Comparison of ENCODE assay signal across 13 cellular contexts in genomic region chrX:102832661-102833060, GRCh38.
DNase-seq lines count a peak whose midpoint lies in the region; ATAC-seq, FAIRE-seq and TF ChIP-seq lines count a peak whose summit lies in the region.
"Had no signal": no experiment of that assay in that cellular context is flagged by ENCODE, and none has a peak within 500 bp of the region (broad histone marks: within the 10 kb centered on the region; RNA-seq: fewer than 3 reads in every experiment).

No MANE protein-coding gene starts in this region.

- CTCF ChIA-PET in activated CD8-positive, alpha-beta T cell treated with anti-CD3 and anti-CD28 coated beads, Interleukin-2, amount 10 ng/mL, durations not matched to agents 7 days and 5 days (lab: Charles Lee): no interaction called here
- CTCF ChIA-PET in activated CD8-positive, alpha-beta T cell treated with anti-CD3 and anti-CD28 coated beads for 36 hours (lab: Charles Lee): interaction anchor here (1.6 kb wide), 1 partner anchor 68 kb away, joined by 8 read pairs; no protein-coding TSS in a partner anchor
- CTCF ChIA-PET in activated CD4-positive, alpha-beta T cell treated with anti-CD3 and anti-CD28 coated beads for 36 hours (lab: Charles Lee): no interaction called here

- H3K9me3 Mint-ChIP-seq in activated CD8-positive, alpha-beta T cell treated with anti-CD3 and anti-CD28 coated beads, Interleukin-2, amount 10 ng/mL, durations not matched to agents 7 days and 5 days (ENCODE audit: insufficient read depth): no peaks in the 10 kb centered on the region
- no peaks in the 10 kb centered on the region for H3K9me3 Mint-ChIP-seq in activated CD8-positive, alpha-beta T cell treated with anti-CD3 and anti-CD28 coated beads for 36 hours
- no peaks in the 10 kb centered on the region for H3K9me3 Mint-ChIP-seq in activated CD4-positive, alpha-beta T cell treated with anti-CD3 and anti-CD28 coated beads for 36 hours (ENCODE audit: low read depth)
- H3K9me3 Mint-ChIP-seq in CD14-positive monocyte: peaks cover 0 to 2% (median 0%) of the 10 kb centered on the region in 7 donors

- no peaks in the 10 kb centered on the region for H3K27me3 ChIP-seq in small intestine (ENCODE audit: control insufficient read depth in 2 of 2, insufficient read depth in 2 of 2, low read length in 2 of 2)
- H3K27me3 ChIP-seq: BLaER1 treated with 17β-estradiol and CSF1 and Interleukin-3, amounts not matched to agents 10 nM and 100 nM; body of pancreas; vagina had no signal

- no peak overlapping the region for H3K4me3 Mint-ChIP-seq in activated CD8-positive, alpha-beta T cell treated with anti-CD3 and anti-CD28 coated beads, Interleukin-2, amount 10 ng/mL, durations not matched to agents 7 days and 5 days
- no peak overlapping the region for H3K4me3 Mint-ChIP-seq in activated CD8-positive, alpha-beta T cell treated with anti-CD3 and anti-CD28 coated beads for 36 hours
- H3K4me3 Mint-ChIP-seq in activated CD4-positive, alpha-beta T cell treated with anti-CD3 and anti-CD28 coated beads for 36 hours: no peak overlapping the region
- H3K4me3 Mint-ChIP-seq in CD14-positive monocyte: no peak overlapping the region

- H3K27ac Mint-ChIP-seq in activated CD8-positive, alpha-beta T cell treated with anti-CD3 and anti-CD28 coated beads, Interleukin-2, amount 10 ng/mL, durations not matched to agents 7 days and 5 days: peak overlapping the region; percentile 16
- H3K27ac Mint-ChIP-seq in activated CD8-positive, alpha-beta T cell treated with anti-CD3 and anti-CD28 coated beads for 36 hours: no peak overlapping the region
- no peak overlapping the region for H3K27ac Mint-ChIP-seq in activated CD4-positive, alpha-beta T cell treated with anti-CD3 and anti-CD28 coated beads for 36 hours
- H3K27ac Mint-ChIP-seq in CD14-positive monocyte: no peak overlapping the region

- 83 to 92% (median 85%) methylated on average over 5 of the region's 5 CpGs for WGBS in small intestine, 3 donors

- no peaks in the 10 kb centered on the region for H3K9me3 ChIP-seq in small intestine (ENCODE audit: control insufficient read depth, low read depth)
- H3K9me3 ChIP-seq: BLaER1 treated with 17β-estradiol and CSF1 and Interleukin-3, amounts not matched to agents 10 nM and 100 nM; body of pancreas; vagina had no signal

- ATAC-seq in activated CD8-positive, alpha-beta T cell treated with anti-CD3 and anti-CD28 coated beads, Interleukin-2, amount 10 ng/mL, durations not matched to agents 7 days and 5 days: no peak
- no peak for ATAC-seq in activated CD8-positive, alpha-beta T cell treated with anti-CD3 and anti-CD28 coated beads for 36 hours
- ATAC-seq in activated CD4-positive, alpha-beta T cell treated with anti-CD3 and anti-CD28 coated beads for 36 hours: no peak
- ATAC-seq: body of pancreas had no signal

- H3K4me1 Mint-ChIP-seq in activated CD8-positive, alpha-beta T cell treated with anti-CD3 and anti-CD28 coated beads, Interleukin-2, amount 10 ng/mL, durations not matched to agents 7 days and 5 days (ENCODE audit: low read depth): no peaks in the 10 kb centered on the region
- H3K4me1 Mint-ChIP-seq in activated CD8-positive, alpha-beta T cell treated with anti-CD3 and anti-CD28 coated beads for 36 hours (ENCODE audit: low read depth): no peaks in the 10 kb centered on the region
- H3K4me1 Mint-ChIP-seq in activated CD4-positive, alpha-beta T cell treated with anti-CD3 and anti-CD28 coated beads for 36 hours: no peaks in the 10 kb centered on the region
- H3K4me1 Mint-ChIP-seq in CD14-positive monocyte: no peaks in the 10 kb centered on the region

- H3K4me1 ChIP-seq in small intestine (ENCODE audit: control insufficient read depth in 2 of 2, insufficient read depth in 1 of 2, low read depth in 1 of 2, low read length in 1 of 2): no peaks in the 10 kb centered on the region
- H3K4me1 ChIP-seq: BLaER1 treated with 17β-estradiol and CSF1 and Interleukin-3, amounts not matched to agents 10 nM and 100 nM; body of pancreas; vagina had no signal

- H3K36me3 ChIP-seq in small intestine (ENCODE audit: control insufficient read depth in 2 of 2, insufficient read depth in 2 of 2, low read length in 2 of 2): no peaks in the 10 kb centered on the region
- H3K36me3 ChIP-seq: vagina had no signal

- no peak for DNase-seq in activated CD8-positive, alpha-beta T cell treated with anti-CD3 and anti-CD28 coated beads, Interleukin-2, amount 10 ng/mL, durations not matched to agents 7 days and 5 days
- no peak for DNase-seq in activated CD8-positive, alpha-beta T cell treated with anti-CD3 and anti-CD28 coated beads for 36 hours
- peak; percentile 41 for DNase-seq in RKO (ENCODE audit: low spot score)
- DNase-seq in glomerular visceral epithelial cell (ENCODE audit: extremely low spot score): peak; percentile 67
- DNase-seq in urothelium cell line (ENCODE audit: low spot score): peak; percentile 46
- DNase-seq in activated CD4-positive, alpha-beta T cell treated with anti-CD3 and anti-CD28 coated beads for 36 hours: no peak
- no peak for DNase-seq in CD14-positive monocyte (ENCODE audit: low spot score)
- no peak for DNase-seq in small intestine
- DNase-seq: left cardiac atrium, NCI-H2107 had no signal

- TF ChIP-seq CTCF in activated CD8-positive, alpha-beta T cell treated with anti-CD3 and anti-CD28 coated beads for 36 hours (IDR thresholded peaks at IDR 0.05): no peak
- TF ChIP-seq CTCF in CD14-positive monocyte (IDR thresholded peaks at IDR 0.05): no peak

- H3K27me3 Mint-ChIP-seq in activated CD8-positive, alpha-beta T cell treated with anti-CD3 and anti-CD28 coated beads, Interleukin-2, amount 10 ng/mL, durations not matched to agents 7 days and 5 days (ENCODE audit: low read depth): no peaks in the 10 kb centered on the region
- no peaks in the 10 kb centered on the region for H3K27me3 Mint-ChIP-seq in activated CD8-positive, alpha-beta T cell treated with anti-CD3 and anti-CD28 coated beads for 36 hours
- H3K27me3 Mint-ChIP-seq in activated CD4-positive, alpha-beta T cell treated with anti-CD3 and anti-CD28 coated beads for 36 hours: no peaks in the 10 kb centered on the region
- H3K27me3 Mint-ChIP-seq in CD14-positive monocyte (ENCODE audit: low read depth in 3 of 3): peaks cover 0 to 2% (median 0%) of the 10 kb centered on the region in 3 donors

- no peak for FAIRE-seq in urothelium cell line (lab: Jason Lieb, UNC)
- no peak for FAIRE-seq in small intestine (lab: Jason Lieb, UNC)

- H3K36me3 Mint-ChIP-seq in activated CD8-positive, alpha-beta T cell treated with anti-CD3 and anti-CD28 coated beads, Interleukin-2, amount 10 ng/mL, durations not matched to agents 7 days and 5 days (ENCODE audit: low read depth): peaks cover 5% of the 10 kb centered on the region
- peaks cover 7% of the 10 kb centered on the region for H3K36me3 Mint-ChIP-seq in activated CD8-positive, alpha-beta T cell treated with anti-CD3 and anti-CD28 coated beads for 36 hours (ENCODE audit: low read depth)
- peaks cover 2% of the 10 kb centered on the region for H3K36me3 Mint-ChIP-seq in activated CD4-positive, alpha-beta T cell treated with anti-CD3 and anti-CD28 coated beads for 36 hours (ENCODE audit: low read depth)
- H3K36me3 Mint-ChIP-seq in CD14-positive monocyte: peaks cover 4% of the 10 kb centered on the region in 2 donors

- H3K27ac ChIP-seq in small intestine (ENCODE audit: low read depth in 1 of 2, low read length in 1 of 2): no peak overlapping the region
- H3K27ac ChIP-seq: body of pancreas, vagina had no signal

- H3K4me3 ChIP-seq in small intestine (ENCODE audit: low read depth in 1 of 2, low read length in 2 of 2): no peak overlapping the region
- H3K4me3 ChIP-seq: BLaER1 treated with 17β-estradiol and CSF1 and Interleukin-3, amounts not matched to agents 10 nM and 100 nM; body of pancreas; vagina had no signal

- intact Hi-C loops in activated CD8-positive, alpha-beta T cell treated with anti-CD3 and anti-CD28 coated beads for 36 hours (cut with micrococcal nuclease): no loop called here
- intact Hi-C loops in activated CD4-positive, alpha-beta T cell treated with anti-CD3 and anti-CD28 coated beads for 36 hours (cut with DNase I, micrococcal nuclease): no loop called here
- intact Hi-C loops in CD14-positive monocyte (cut with micrococcal nuclease): no loop called here

- POLR2A ChIA-PET in activated CD8-positive, alpha-beta T cell treated with anti-CD3 and anti-CD28 coated beads, Interleukin-2, amount 10 ng/mL, durations not matched to agents 7 days and 5 days (lab: Charles Lee): no interaction called here
- POLR2A ChIA-PET in activated CD8-positive, alpha-beta T cell treated with anti-CD3 and anti-CD28 coated beads for 36 hours (lab: Charles Lee): no interaction called here
- POLR2A ChIA-PET in activated CD4-positive, alpha-beta T cell treated with anti-CD3 and anti-CD28 coated beads for 36 hours (lab: Charles Lee): no interaction called here

Comparison
In these comparisons a context has a peak if more than half of its experiments do, and no peak if none do; other contexts are left out.
1. DNase-seq: peak in RKO (single experiment), glomerular visceral epithelial cell (single experiment) and urothelium cell line (single experiment); none in activated CD8-positive, alpha-beta T cell treated with anti-CD3 and anti-CD28 coated beads, Interleukin-2, amount 10 ng/mL, durations not matched to agents 7 days and 5 days (single experiment), activated CD8-positive, alpha-beta T cell treated with anti-CD3 and anti-CD28 coated beads for 36 hours (single experiment), activated CD4-positive, alpha-beta T cell treated with anti-CD3 and anti-CD28 coated beads for 36 hours (single experiment), CD14-positive monocyte (single experiment) and small intestine (single experiment).